19 cellular contexts compared by ENCODE assay signal in the genomic region with DNA sequence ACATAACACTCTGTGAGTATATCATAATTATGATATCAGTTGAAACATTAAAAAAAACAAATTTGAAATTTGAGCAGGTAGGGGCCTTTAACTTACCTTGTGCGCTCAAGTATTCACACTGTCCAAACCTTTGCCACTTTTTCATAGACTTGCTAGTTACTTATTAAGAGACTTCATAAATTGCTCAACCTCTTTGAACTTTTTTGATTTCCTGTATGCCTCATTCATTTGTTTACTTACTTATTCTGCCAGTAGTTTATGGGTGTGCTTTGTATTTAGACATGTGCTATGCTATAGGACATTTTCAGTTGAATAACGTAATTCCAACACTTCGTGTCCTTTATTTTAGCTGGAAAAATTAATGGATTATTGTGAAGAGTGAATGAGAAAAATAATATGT.
DNase-seq lines count a peak whose midpoint lies in the region; ATAC-seq and TF ChIP-seq lines count a peak whose summit lies in the region.
"Had no signal": no experiment of that assay in that cellular context is flagged by ENCODE, and none has a peak within 500 bp of the region (broad histone marks: within the 10 kb centered on the region; RNA-seq: fewer than 3 reads in every experiment).

No MANE protein-coding gene starts in this region.

- ATAC-seq in lower lobe of right lung (peak; percentile 55 to 84), GM19463 (IDR thresholded peaks at IDR 0.05; ENCODE audit: unreplicated experiment) (no peak)
- ATAC-seq: CD8-positive, alpha-beta T cell had no signal

- H3K9me3 ChIP-seq in breast epithelium (no peaks in the 10 kb centered on the region), lower lobe of right lung (no peaks in the 10 kb centered on the region), A673 (ENCODE audit: low read depth, low read length, poor library complexity, severe bottlenecking) (no peaks in the 10 kb centered on the region)
- H3K9me3 ChIP-seq: BLaER1 had no signal

- no peaks in the 10 kb centered on the region for H3K27me3 ChIP-seq in breast epithelium
- no peaks in the 10 kb centered on the region for H3K27me3 ChIP-seq in lower lobe of right lung (ENCODE audit: low read depth)
- H3K27me3 ChIP-seq in A673 (replicated peaks; ENCODE audit: insufficient read depth, low read depth, low read length, poor library complexity), result no peaks in the 10 kb centered on the region
- H3K27me3 ChIP-seq: BLaER1 had no signal

- H3K36me3 Mint-ChIP-seq in MCF 10A (ENCODE audit: insufficient read depth, unreplicated experiment), result no peaks in the 10 kb centered on the region
- H3K36me3 Mint-ChIP-seq: CD8-positive, alpha-beta T cell had no signal

- no peaks in the 10 kb centered on the region for H3K4me1 ChIP-seq in breast epithelium
- H3K4me1 ChIP-seq in lower lobe of right lung, result no peaks in the 10 kb centered on the region
- H3K4me1 ChIP-seq in A673 (ENCODE audit: insufficient read depth, low read length, poor library complexity, severe bottlenecking), result no peaks in the 10 kb centered on the region
- H3K4me1 ChIP-seq: BLaER1 had no signal

- H3K27ac ChIP-seq in breast epithelium (no peak overlapping the region), lower lobe of right lung (no peak overlapping the region), A673 (ENCODE audit: low read depth, low read length, poor library complexity, severe bottlenecking) (no peak overlapping the region)
- H3K27ac ChIP-seq: BLaER1 had no signal

- no TSS peak for BruUV-seq in MCF 10A (replicated peaks; lab: Mats Ljungman, UMichigan)
- BruUV-seq in A673 (replicated peaks; lab: Mats Ljungman, UMichigan), result no TSS peak

- CTCF ChIA-PET in MCF 10A (lab: Yijun Ruan, JAX) (interaction anchor here (1.6 kb wide), 1 partner anchor 10 kb away, joined by 4 read pairs; no protein-coding TSS in a partner anchor), A673 (lab: Charles Lee) (no interaction called here)

- TF ChIP-seq POLR2A in breast epithelium (IDR thresholded peaks at IDR 0.05), result no peak

- H3K4me1 Mint-ChIP-seq in MCF 10A (ENCODE audit: insufficient read depth, unreplicated experiment), result no peaks in the 10 kb centered on the region

- no peak overlapping the region for H3K4me3 Mint-ChIP-seq in MCF 10A (ENCODE audit: unreplicated experiment)
- H3K4me3 Mint-ChIP-seq: CD8-positive, alpha-beta T cell; HFFc6 had no signal

- H3K27me3 Mint-ChIP-seq in MCF 10A (ENCODE audit: insufficient read depth, unreplicated experiment), result no peaks in the 10 kb centered on the region

- no peak overlapping the region for H3K4me3 ChIP-seq in breast epithelium
- H3K4me3 ChIP-seq in epithelial cell of proximal tubule (ENCODE audit: low read depth, low read length), result no peak overlapping the region
- no peak overlapping the region for H3K4me3 ChIP-seq in lower lobe of right lung
- no peak overlapping the region for H3K4me3 ChIP-seq in A673 (ENCODE audit: low read depth, low read length, poor library complexity, severe bottlenecking)
- H3K4me3 ChIP-seq: BLaER1 had no signal

- POLR2A ChIA-PET in MCF 10A (lab: Yijun Ruan, JAX) (no interaction called here), A673 (lab: Charles Lee; ENCODE audit: low non-redundant PET) (no interaction called here)

- H3K9me3 Mint-ChIP-seq in MCF 10A (ENCODE audit: unreplicated experiment), result no peaks in the 10 kb centered on the region

- H3K36me3 ChIP-seq in breast epithelium, result no peaks in the 10 kb centered on the region
- H3K36me3 ChIP-seq in lower lobe of right lung, result no peaks in the 10 kb centered on the region
- no peaks in the 10 kb centered on the region for H3K36me3 ChIP-seq in A673 (ENCODE audit: insufficient read depth, low read length, poor library complexity, severe bottlenecking)
- H3K36me3 ChIP-seq: BLaER1 had no signal

- intact Hi-C loops in MCF 10A (cut with micrococcal nuclease), result no loop called here
- intact Hi-C loops in breast epithelium (cut with DNase I; ENCODE audit: low total_unique reads), result no loop called here
- intact Hi-C loops in lower lobe of right lung (cut with DNase I), result no loop called here
- intact Hi-C loops in A673 (cut with micrococcal nuclease; ENCODE audit: unreplicated experiment), result no loop called here

- DNase-seq in MCF 10A (ENCODE audit: unreplicated experiment), result peak; percentile 1
- DNase-seq in breast epithelium (ENCODE audit: low spot score in 2 of 2), result no peak
- DNase-seq in epithelial cell of proximal tubule (ENCODE audit: low read depth), result peak; percentile 43
- DNase-seq in lower lobe of right lung, result no peak
- no peak for DNase-seq in A673 (ENCODE audit: low spot score)
- no peak for DNase-seq in GOT3 (lab: John Stamatoyannopoulos, UW)
- DNase-seq in cerebellar nuclear complex (lab: John Stamatoyannopoulos, UW), result no peak
- DNase-seq: 8988T; CD8-positive, alpha-beta T cell; DMS 273 treated with DMSO at 0.1 percent for 48 hours; EL; HFFc6; NCI-H1105 treated with DMSO at 0.1 percent for 48 hours; NCI-H2029; NCI-H2171 treated with DMSO at 0.1 percent for 48 hours; NCI-H446 treated with DMSO at 0.1 percent for 48 hours; NK-92 treated with Interleukin-12 subunit alpha and Interleukin-12 subunit beta, amount 100 ng/mL, for 24 hours had no signal

- TF ChIP-seq CTCF in MCF 10A (IDR thresholded peaks at IDR 0.05; ENCODE audit: unreplicated experiment), result no peak
- no peak for TF ChIP-seq CTCF in breast epithelium (IDR thresholded peaks at IDR 0.05)
- no peak for TF ChIP-seq CTCF in epithelial cell of proximal tubule (conservative IDR thresholded peaks at IDR 0.05; ENCODE audit: low read depth, low read length)
- no peak for TF ChIP-seq CTCF in lower lobe of right lung (IDR thresholded peaks at IDR 0.05)
- no peak for TF ChIP-seq CTCF in A673 (conservative IDR thresholded peaks at IDR 0.05; ENCODE audit: low read depth, low read length)

- no peak overlapping the region for H3K27ac Mint-ChIP-seq in MCF 10A (ENCODE audit: low read depth, unreplicated experiment)
- H3K27ac Mint-ChIP-seq: CD8-positive, alpha-beta T cell; HFFc6 had no signal

Comparison
In these comparisons a context has a peak if more than half of its experiments do, and no peak if none do; other contexts are left out.
1. DNase-seq: peak in MCF 10A (single experiment) and epithelial cell of proximal tubule (single experiment); none in breast epithelium (0 of 2), lower lobe of right lung (single experiment), A673 (single experiment), GOT3 (single experiment) and cerebellar nuclear complex (0 of 2).